In genomic region chr17:41697122-41697962, GRCh38 we compare ENCODE assay signal across 11 cellular contexts.
DNase-seq lines count a peak whose midpoint lies in the region; ATAC-seq, FAIRE-seq and TF ChIP-seq lines count a peak whose summit lies in the region.
"Had no signal": no experiment of that assay in that cellular context is flagged by ENCODE, and none has a peak within 500 bp of the region (broad histone marks: within the 10 kb centered on the region; RNA-seq: fewer than 3 reads in every experiment).

No MANE protein-coding gene starts in this region.

- no peaks in the 10 kb centered on the region for H3K27me3 ChIP-seq in subcutaneous abdominal adipose tissue (ENCODE audit: control insufficient read depth in 5 of 5, insufficient read depth in 4 of 5, low read length in 5 of 5)

- no peak for ATAC-seq in GM19324 (IDR thresholded peaks at IDR 0.05; ENCODE audit: low FRiP score, unreplicated experiment)

- peaks cover 8 to 23% (median 20%) of the 10 kb centered on the region in 5 donors for H3K4me1 ChIP-seq in subcutaneous abdominal adipose tissue (ENCODE audit: control insufficient read depth in 5 of 5, insufficient read depth in 5 of 5, low read length in 5 of 5)

- TF ChIP-seq EP300 in Ishikawa (IDR thresholded peaks at IDR 0.05; ENCODE audit: borderline replicate concordance), result no peak

- no peak for FAIRE-seq in H54 (lab: Jason Lieb, UNC)

- DNase-seq in amniotic epithelial cell (ENCODE audit: low read depth) (peak; percentile 84), iris pigment epithelial cell (ENCODE audit: low read depth) (peak; percentile 56), activated gamma-delta T cell treated with Interleukin-2 at 50 U/mL for 16 hours (no peak), H54 (ENCODE audit: insufficient read length, low spot score) (no peak), T-helper 1 cell (no peak)
- DNase-seq: NCI-H1105; stimulated activated CD4-positive, alpha-beta T cell treated with anti-CD3 and anti-CD28 coated beads, Interleukin-4, amount 100 ng/mL, for 1 hour had no signal

- TF ChIP-seq POLR2A in H54 (IDR thresholded peaks at IDR 0.05; ENCODE audit: low read depth, low read length), result no peak

- TF ChIP-seq RAD21 in Ishikawa (IDR thresholded peaks at IDR 0.05; ENCODE audit: low read depth), result no peak

- H3K27ac ChIP-seq in subcutaneous abdominal adipose tissue (ENCODE audit: low read depth, low read length), result peak overlapping the region; percentile 38
- H3K27ac ChIP-seq: VCaP had no signal

- H3K36me3 ChIP-seq in subcutaneous abdominal adipose tissue (ENCODE audit: control insufficient read depth in 5 of 5, insufficient read depth in 5 of 5, low read length in 5 of 5), result peaks cover 8 to 31% (median 27%) of the 10 kb centered on the region in 5 donors

- H3K9me3 ChIP-seq in subcutaneous abdominal adipose tissue (ENCODE audit: control insufficient read depth in 5 of 5, low read length in 5 of 5), result no peaks in the 10 kb centered on the region

- peak overlapping the region in 1 of 5 donors; percentile 30 for H3K9ac ChIP-seq in subcutaneous abdominal adipose tissue (ENCODE audit: low read length in 5 of 5)

- H3K4me3 ChIP-seq in subcutaneous abdominal adipose tissue (ENCODE audit: low read depth in 1 of 5, low read length in 5 of 5), result peak overlapping the region in 1 of 5 donors; percentile 19

TF ChIP-seq in Ishikawa, 13 proteins besides CTCF, POLR2A, EP300 and RAD21:
- no peak for TF ChIP-seq EGR1 (IDR thresholded peaks at IDR 0.05)
- TF ChIP-seq CEBPB (IDR thresholded peaks at IDR 0.05), result no peak
- no peak for TF ChIP-seq REST (IDR thresholded peaks at IDR 0.05; ENCODE audit: low read depth)
- no peak for TF ChIP-seq TCF12 (IDR thresholded peaks at IDR 0.05; ENCODE audit: low read depth)
- no peak for TF ChIP-seq CREB1 (IDR thresholded peaks at IDR 0.05; ENCODE audit: low read depth)
- no peak for TF ChIP-seq TAF1 (IDR thresholded peaks at IDR 0.05; ENCODE audit: low read depth)
- TF ChIP-seq NFIC (IDR thresholded peaks at IDR 0.05), result no peak
- 0 out of 2 replicates have a peak, but pooled peaks have one; percentile 43 for TF ChIP-seq USF1 (IDR thresholded peaks at IDR 0.05)
TF ChIP-seq in Ishikawa: peak in this region for 1.

Comparison
In these comparisons a context has a peak if more than half of its experiments do, and no peak if none do; other contexts are left out.
1. DNase-seq: peak in amniotic epithelial cell (single experiment) and iris pigment epithelial cell (single experiment); none in activated gamma-delta T cell treated with Interleukin-2 at 50 U/mL for 16 hours (single experiment), H54 (single experiment) and T-helper 1 cell (0 of 5).